15 cellular contexts compared by ENCODE assay signal in genomic region chr18:56003009-56003408, GRCh38.
"Had no signal": no experiment of that assay in that cellular context is flagged by ENCODE, and none has a peak within 500 bp of the region (broad histone marks: within the 10 kb centered on the region; RNA-seq: fewer than 3 reads in every experiment).

No MANE protein-coding gene starts in this region.

- H3K36me3 ChIP-seq: breast epithelium, left ventricle myocardium inferior, sigmoid colon, spleen had no signal

- ATAC-seq: esophagus mucosa; stimulated activated naive CD8-positive, alpha-beta T cell treated with anti-CD3 and anti-CD28 coated beads, Interleukin-15, amount 100 ng/mL, for 72 hours; T-cell had no signal

- H3K27me3 ChIP-seq: breast epithelium, hepatocyte, sigmoid colon, spleen had no signal

- H3K36me3 Mint-ChIP-seq: T-cell had no signal

- H3K4me3 Mint-ChIP-seq: nephron; stimulated activated naive CD8-positive, alpha-beta T cell treated with anti-CD3 and anti-CD28 coated beads, Interleukin-15, amount 100 ng/mL, for 72 hours; T-cell had no signal

- H2AFZ ChIP-seq: hepatocyte had no signal

- H3K9me3 Mint-ChIP-seq: nephron; stimulated activated naive CD8-positive, alpha-beta T cell treated with anti-CD3 and anti-CD28 coated beads, Interleukin-15, amount 100 ng/mL, for 72 hours had no signal

- H3K4me2 ChIP-seq: hepatocyte had no signal

- H3K79me2 ChIP-seq: hepatocyte had no signal

- H3K4me1 Mint-ChIP-seq: stimulated activated naive CD8-positive, alpha-beta T cell treated with anti-CD3 and anti-CD28 coated beads, Interleukin-15, amount 100 ng/mL, for 72 hours; T-cell had no signal

- H3K27ac Mint-ChIP-seq: nephron; stimulated activated naive CD8-positive, alpha-beta T cell treated with anti-CD3 and anti-CD28 coated beads, Interleukin-15, amount 100 ng/mL, for 72 hours; T-cell had no signal

- DNase-seq: activated CD4-positive, alpha-beta T cell treated with anti-CD3 and anti-CD28 coated beads, Interleukin-2, amount 50 U/mL, for 1 hour; activated CD8-positive, alpha-beta memory T cell treated with anti-CD3 and anti-CD28 coated beads for 24 hours; activated naive CD4-positive, alpha-beta T cell; aorta; dermis blood vessel endothelial cell; left ventricle myocardium inferior; sigmoid colon; spleen; stimulated activated naive CD8-positive, alpha-beta T cell treated with anti-CD3 and anti-CD28 coated beads, Interleukin-15, amount 100 ng/mL, for 72 hours; T-cell; T-helper 9 cell had no signal

- H3K27ac ChIP-seq: breast epithelium, hepatocyte, left ventricle myocardium inferior, sigmoid colon, spleen had no signal

- H3K4me3 ChIP-seq: breast epithelium, hepatocyte, left ventricle myocardium inferior, sigmoid colon, spleen had no signal

- H3K27me3 Mint-ChIP-seq: stimulated activated naive CD8-positive, alpha-beta T cell treated with anti-CD3 and anti-CD28 coated beads, Interleukin-15, amount 100 ng/mL, for 72 hours; T-cell had no signal
